ENCODE assay signal across 10 cellular contexts in genomic region chr4:167143018-167143417, GRCh38.
"Had no signal": no experiment of that assay in that cellular context is flagged by ENCODE, and none has a peak within 500 bp of the region (broad histone marks: within the 10 kb centered on the region; RNA-seq: fewer than 3 reads in every experiment).

No MANE protein-coding gene starts in this region.

- H3K4me3 Mint-ChIP-seq: GM23338, HFFc6 had no signal

- FAIRE-seq: H1, H54 had no signal

- H3K27ac ChIP-seq: GM23248 had no signal

- H3K4me1 Mint-ChIP-seq: GM23338 had no signal

- H3K36me3 ChIP-seq: HAP-1 had no signal

- H2AFZ ChIP-seq: GM23248, GM23338 had no signal

- H3K9ac ChIP-seq: GM23248 had no signal

- H3K4me1 ChIP-seq: HAP-1 had no signal

- ATAC-seq: GM23338, HCT116 had no signal

- H3K4me3 ChIP-seq: GM23248, GM23338, HAP-1 had no signal

- H3K9me3 Mint-ChIP-seq: GM23338 had no signal

- DNase-seq: GM23248, GOT3, H7, HCEC 1CT, HFFc6 had no signal

- H3K4me2 ChIP-seq: GM23338 had no signal

- H3K9me3 ChIP-seq: HAP-1 had no signal

- H3K27ac Mint-ChIP-seq: GM23338, HFFc6 had no signal
